ENCODE assay signal across 11 cellular contexts in the genomic region with DNA sequence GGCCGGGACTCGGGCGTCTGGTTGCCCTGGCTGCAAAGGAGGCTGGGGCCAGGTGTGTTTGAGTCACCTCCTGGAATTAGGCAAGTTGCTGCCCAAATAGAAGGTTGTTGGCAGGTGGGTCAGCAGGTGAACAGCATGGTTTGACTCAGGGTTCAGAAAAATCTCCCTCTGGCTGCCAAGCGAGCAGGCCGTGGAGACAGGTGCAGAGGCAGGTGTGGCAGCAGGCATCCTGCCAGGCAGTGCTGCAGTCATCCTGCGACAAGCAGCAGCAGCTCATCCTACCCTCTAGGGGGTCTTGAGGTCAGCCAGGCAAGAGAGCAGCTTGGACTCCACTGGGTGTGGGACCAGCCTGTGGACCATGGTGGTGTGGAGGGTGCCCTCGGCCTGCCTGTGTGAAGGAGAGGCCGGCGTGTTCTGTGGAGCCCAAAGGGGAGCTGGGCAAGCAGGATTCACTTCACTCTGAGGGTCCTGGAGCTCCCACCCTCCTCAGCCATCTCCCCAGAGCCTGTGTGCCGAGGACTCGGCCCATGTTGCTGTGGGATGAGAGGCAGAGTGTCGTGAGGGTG. TPM values are rescaled to one million over a fixed set of nuclear protein-coding genes. Genes with fewer than 3 reads are reported as not detected.
DNase-seq lines count a peak whose midpoint lies in the region; ATAC-seq and TF ChIP-seq lines count a peak whose summit lies in the region.
"Had no signal": no experiment of that assay in that cellular context is flagged by ENCODE, and none has a peak within 500 bp of the region (broad histone marks: within the 10 kb centered on the region; RNA-seq: fewer than 3 reads in every experiment).

No MANE protein-coding gene starts in this region.

- no peaks in the 10 kb centered on the region for H3K9me3 ChIP-seq in sigmoid colon

- H3K27ac ChIP-seq in sigmoid colon: no peak overlapping the region

- TF ChIP-seq CTCF in sigmoid colon (IDR thresholded peaks at IDR 0.05): no peak

- H3K36me3 Mint-ChIP-seq in activated T-cell treated with anti-CD3 and anti-CD28 coated beads, Interleukin-2, amount 50 U/mL, for 4 hours (ENCODE audit: insufficient read depth): no peaks in the 10 kb centered on the region
- H3K36me3 Mint-ChIP-seq in stimulated activated memory B cell treated with anti-CD40 and anti-IgM and Interleukin-4, amounts not matched to agents 10 μg/mL and 1 μg/mL and 100 μg/mL, for 72 hours: peaks cover 27% of the 10 kb centered on the region
- H3K36me3 Mint-ChIP-seq: stimulated activated effector memory CD8-positive, alpha-beta T cell treated with anti-CD3 and anti-CD28 coated beads, Interleukin-12 subunit alpha, Interleukin-12 subunit beta, amount 100 ng/mL, for 72 hours had no signal

- no peaks in the 10 kb centered on the region for H3K27me3 Mint-ChIP-seq in activated T-cell treated with anti-CD3 and anti-CD28 coated beads, Interleukin-2, amount 50 U/mL, for 4 hours (ENCODE audit: low read depth)
- H3K27me3 Mint-ChIP-seq in stimulated activated memory B cell treated with anti-CD40 and anti-IgM and Interleukin-4, amounts not matched to agents 10 μg/mL and 1 μg/mL and 100 μg/mL, for 72 hours: no peaks in the 10 kb centered on the region

- H3K27ac Mint-ChIP-seq in stimulated activated memory B cell treated with anti-CD40 and anti-IgM and Interleukin-4, amounts not matched to agents 10 μg/mL and 1 μg/mL and 100 μg/mL, for 72 hours: peak overlapping the region; percentile 12
- H3K27ac Mint-ChIP-seq: stimulated activated effector memory CD8-positive, alpha-beta T cell treated with anti-CD3 and anti-CD28 coated beads, Interleukin-12 subunit alpha, Interleukin-12 subunit beta, amount 100 ng/mL, for 72 hours had no signal

- H3K4me3 ChIP-seq in sigmoid colon: no peak overlapping the region
- H3K4me3 ChIP-seq: K562, smooth muscle cell had no signal

- no peaks in the 10 kb centered on the region for H3K4me1 ChIP-seq in sigmoid colon

- no peak overlapping the region for H3K4me3 Mint-ChIP-seq in activated T-cell treated with anti-CD3 and anti-CD28 coated beads, Interleukin-2, amount 50 U/mL, for 4 hours
- peak overlapping the region; percentile 6 for H3K4me3 Mint-ChIP-seq in stimulated activated memory B cell treated with anti-CD40 and anti-IgM and Interleukin-4, amounts not matched to agents 10 μg/mL and 1 μg/mL and 100 μg/mL, for 72 hours
- H3K4me3 Mint-ChIP-seq: stimulated activated effector memory CD8-positive, alpha-beta T cell treated with anti-CD3 and anti-CD28 coated beads, Interleukin-12 subunit alpha, Interleukin-12 subunit beta, amount 100 ng/mL, for 72 hours had no signal

- 35 to 79% methylated on average over 12 of the region's 12 CpGs for WGBS in sigmoid colon, 2 donors

- no peaks in the 10 kb centered on the region for H3K4me1 Mint-ChIP-seq in activated T-cell treated with anti-CD3 and anti-CD28 coated beads, Interleukin-2, amount 50 U/mL, for 4 hours (ENCODE audit: low read depth)
- H3K4me1 Mint-ChIP-seq in stimulated activated memory B cell treated with anti-CD40 and anti-IgM and Interleukin-4, amounts not matched to agents 10 μg/mL and 1 μg/mL and 100 μg/mL, for 72 hours: peaks cover 24% of the 10 kb centered on the region
- H3K4me1 Mint-ChIP-seq: stimulated activated effector memory CD8-positive, alpha-beta T cell treated with anti-CD3 and anti-CD28 coated beads, Interleukin-12 subunit alpha, Interleukin-12 subunit beta, amount 100 ng/mL, for 72 hours had no signal

- peaks cover 0 to 6% (median 0%) of the 10 kb centered on the region in 4 donors for H3K36me3 ChIP-seq in sigmoid colon

- intact Hi-C loops in sigmoid colon (cut with DNase I): no loop called here

- H3K27me3 ChIP-seq in sigmoid colon: no peaks in the 10 kb centered on the region

- TF ChIP-seq POLR2A in sigmoid colon (IDR thresholded peaks at IDR 0.05): no peak

- H3K9me3 Mint-ChIP-seq in activated T-cell treated with anti-CD3 and anti-CD28 coated beads, Interleukin-2, amount 50 U/mL, for 4 hours: no peaks in the 10 kb centered on the region
- no peaks in the 10 kb centered on the region for H3K9me3 Mint-ChIP-seq in stimulated activated memory B cell treated with anti-CD40 and anti-IgM and Interleukin-4, amounts not matched to agents 10 μg/mL and 1 μg/mL and 100 μg/mL, for 72 hours
- H3K9me3 Mint-ChIP-seq: stimulated activated effector memory CD8-positive, alpha-beta T cell treated with anti-CD3 and anti-CD28 coated beads, Interleukin-12 subunit alpha, Interleukin-12 subunit beta, amount 100 ng/mL, for 72 hours had no signal

- ATAC-seq in activated T-cell treated with anti-CD3 and anti-CD28 coated beads, Interleukin-2, amount 50 U/mL, for 4 hours: no peak
- peak; percentile 58 for ATAC-seq in stimulated activated memory B cell treated with anti-CD40 and anti-IgM and Interleukin-4, amounts not matched to agents 10 μg/mL and 1 μg/mL and 100 μg/mL, for 72 hours
- ATAC-seq: K562 had no signal

- no peak for TF ChIP-seq EP300 in sigmoid colon (IDR thresholded peaks at IDR 0.05)

- DNase-seq in activated T-cell treated with anti-CD3 and anti-CD28 coated beads, Interleukin-2, amount 50 U/mL, for 1 hour: peak; percentile 1
- DNase-seq in activated T-cell treated with anti-CD3 and anti-CD28 coated beads, Interleukin-2, amount 50 U/mL, for 4 hours: no peak
- DNase-seq in NCI-H187 treated with DMSO at 0.1 percent for 48 hours (lab: John Stamatoyannopoulos, UW) (peak; percentile 52), cerebellar cortex (ENCODE audit: low spot score) (peak; percentile 47), AG20443 (ENCODE audit: low spot score) (no peak), sigmoid colon (no peak), MV-4-11 (lab: John Stamatoyannopoulos, UW) (no peak)

RNA-seq across cellular contexts. Expression of gene MSANTD1, which starts 8.2 kb away (rescaled TPM):
- total RNA-seq in activated T-cell treated with anti-CD3 and anti-CD28 coated beads, Interleukin-2, amount 50 U/mL, for 4 hours: under 1 TPM; 0.66 to 0.87 (median 0.78) TPM
- 1 to 10 TPM in 2 of 4 donors, under 1 TPM in 2; 0.16 to 1.2 (median 0.73) TPM for total RNA-seq in sigmoid colon
- under 1 TPM in 2 of 3 donors, not detected in 1; under 0.01 to 0.44 TPM for polyA plus RNA-seq in sigmoid colon
- polyA plus RNA-seq: K562 had no signal

RNA-seq across cellular contexts. Expression of gene RGS12, which starts 35.6 kb away (rescaled TPM):
- 1 to 10 TPM; 2.3 to 3.0 (median 2.5) TPM for total RNA-seq in activated T-cell treated with anti-CD3 and anti-CD28 coated beads, Interleukin-2, amount 50 U/mL, for 4 hours
- total RNA-seq in sigmoid colon: 10 to 100 TPM; 15.7 to 21.6 (median 17.8) TPM
- 10 to 100 TPM in 1 of 3 donors, 1 to 10 TPM in 2; 3.0 to 14.6 (median 6.7) TPM for polyA plus RNA-seq in sigmoid colon

Comparison
In these comparisons a context has a peak if more than half of its experiments do, and no peak if none do; other contexts are left out.
1. DNase-seq: peak in activated T-cell treated with anti-CD3 and anti-CD28 coated beads, Interleukin-2, amount 50 U/mL, for 1 hour (single experiment), NCI-H187 treated with DMSO at 0.1 percent for 48 hours (single experiment) and cerebellar cortex (single experiment); none in activated T-cell treated with anti-CD3 and anti-CD28 coated beads, Interleukin-2, amount 50 U/mL, for 4 hours (single experiment), AG20443 (single experiment), sigmoid colon (single experiment) and MV-4-11 (single experiment).
2. RNA of gene RGS12, which starts 35.6 kb away (total RNA-seq): 15.7 to 21.6 TPM in sigmoid colon; 2.3 to 3.0 TPM in activated T-cell treated with anti-CD3 and anti-CD28 coated beads, Interleukin-2, amount 50 U/mL, for 4 hours; every median in the first group is over 4 times any median in the second.